ENCODE assay signal across 10 cellular contexts in the genomic region with DNA sequence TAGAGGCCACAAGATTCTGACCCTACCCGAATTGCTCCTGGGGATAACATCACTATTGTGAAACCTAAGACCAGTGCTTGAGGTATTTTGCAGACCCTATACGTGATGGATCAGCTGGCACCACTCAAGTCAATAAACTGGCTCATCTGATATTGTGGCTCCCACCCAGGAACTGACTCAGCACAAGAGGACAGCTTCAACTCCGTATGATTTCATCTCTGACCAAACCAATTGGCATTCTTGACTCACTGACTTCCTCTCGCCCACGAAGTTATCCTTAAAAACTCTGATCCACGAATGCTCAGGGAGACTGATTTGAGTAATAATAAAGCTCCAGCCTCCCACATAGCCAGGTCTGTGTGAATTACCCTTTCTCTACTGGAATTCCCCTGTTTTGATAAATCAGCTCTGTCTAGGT.
DNase-seq lines count a peak whose midpoint lies in the region; ATAC-seq and TF ChIP-seq lines count a peak whose summit lies in the region.
"Had no signal": no experiment of that assay in that cellular context is flagged by ENCODE, and none has a peak within 500 bp of the region (broad histone marks: within the 10 kb centered on the region; RNA-seq: fewer than 3 reads in every experiment).

No MANE protein-coding gene starts in this region.

- intact Hi-C loops in IMR-90 (cut with micrococcal nuclease), result no loop called here

- peak overlapping the region; percentile 59; the same call in 1 of the 2 replicates for H3K23ac ChIP-seq in IMR-90 (ENCODE audit: low read depth, low read length)

- H3K9ac ChIP-seq in IMR-90 (ENCODE audit: low read depth, low read length), result no peak overlapping the region
- H3K9ac ChIP-seq: parathyroid adenoma had no signal

- 20% methylated on average over 1 of the region's 6 CpGs; no CpG with 5 or more reads in 1 of the 2 experiments for WGBS in IMR-90 (ENCODE audit: extremely low coverage in 2 of 2, insufficient read length in 1 of 2), 2 experiments

- peak overlapping the region; percentile 59; the same call in 1 of the 2 replicates for H3K14ac ChIP-seq in IMR-90 (replicated peaks; ENCODE audit: low read depth, low read length)

- no peaks in the 10 kb centered on the region for H3K27me3 ChIP-seq in IMR-90 (ENCODE audit: control insufficient read depth, insufficient read depth, low read length)
- H3K27me3 ChIP-seq: suprapubic skin had no signal

- DNase-seq in Daoy (ENCODE audit: low read depth), result peak; percentile 94
- DNase-seq in IMR-90, result peak; percentile 94
- DNase-seq in brain pericyte (ENCODE audit: low read depth, low spot score), result peak; percentile 81
- peak; percentile 98 for DNase-seq in non-pigmented ciliary epithelial cell (ENCODE audit: low read depth)
- no peak for DNase-seq in NCI-H345 treated with DMSO at 0.1 percent for 48 hours (lab: John Stamatoyannopoulos, UW; ENCODE audit: unreplicated experiment)
- DNase-seq in activated CD4-positive, alpha-beta T cell treated with anti-CD3 and anti-CD28 coated beads for 4 hours, result no peak

- H2AK5ac ChIP-seq in IMR-90 (ENCODE audit: low read depth, low read length), result peak overlapping the region; percentile 70; the same call in 1 of the 2 replicates

- in situ Hi-C loops in IMR-90 (cut with MboI; ENCODE audit: low sequenced_read_pairs), result no loop called here

- H2AFZ ChIP-seq in IMR-90 (replicated peaks; ENCODE audit: low read length, poor library complexity), result peak overlapping the region; percentile 5
- H2AFZ ChIP-seq: parathyroid adenoma had no signal

- H3K56ac ChIP-seq in IMR-90 (ENCODE audit: extremely low read depth, insufficient read depth, low read length), result peak overlapping the region; percentile 71; the same call in 1 of the 2 replicates

- H3K27ac ChIP-seq in IMR-90 (ENCODE audit: insufficient read depth, low read length), result peak overlapping the region; percentile 60; the same call in 1 of the 2 replicates
- H3K27ac ChIP-seq: parathyroid adenoma, suprapubic skin had no signal

- peak overlapping the region; percentile 74; the same call in 2 of the 3 replicates for H2BK15ac ChIP-seq in IMR-90 (ENCODE audit: low read depth, low read length)

- TF ChIP-seq POLR2A in IMR-90 (IDR thresholded peaks at IDR 0.05; ENCODE audit: low read depth, low read length), result no peak

- ATAC-seq in IMR-90 (ENCODE audit: low read depth) (peak; percentile 40), GM21737 (IDR thresholded peaks at IDR 0.05; ENCODE audit: unreplicated experiment) (no peak), GM18511 (IDR thresholded peaks at IDR 0.05; ENCODE audit: unreplicated experiment) (no peak)

- H2AK9ac ChIP-seq in IMR-90 (replicated peaks; ENCODE audit: low read depth, low read length, poor library complexity), result peak overlapping the region; percentile 1

- H3K18ac ChIP-seq in IMR-90 (ENCODE audit: low read depth, low read length), result peak overlapping the region; percentile 67; the same call in 1 of the 2 replicates

- no peak for TF ChIP-seq RAD21 in IMR-90 (IDR thresholded peaks at IDR 0.05; ENCODE audit: low read length)

- no TSS peak for BruUV-seq in IMR-90 (replicated peaks; lab: Mats Ljungman, UMichigan)

- peak overlapping the region; percentile 99 for H2BK20ac ChIP-seq in IMR-90 (ENCODE audit: low read depth, low read length)

- H2BK5ac ChIP-seq in IMR-90 (ENCODE audit: low read depth, low read length, poor library complexity, severe bottlenecking), result peak overlapping the region; percentile 90

- peaks cover 6% of the 10 kb centered on the region; the same call in 1 of the 2 replicates for H3K4me1 ChIP-seq in IMR-90 (ENCODE audit: control insufficient read depth, insufficient read depth, low read length)
- H3K4me1 ChIP-seq: parathyroid adenoma, suprapubic skin had no signal

- peak overlapping the region; percentile 74; the same call in 1 of the 2 replicates for H4K91ac ChIP-seq in IMR-90 (ENCODE audit: insufficient read depth, low read depth, low read length)

- POLR2A ChIA-PET in IMR-90 (lab: Charles Lee; ENCODE audit: unreplicated experiment), result no interaction called here

- no peaks in the 10 kb centered on the region for H4K20me1 ChIP-seq in IMR-90 (ENCODE audit: insufficient read depth, low read length)

- H3K79me1 ChIP-seq in IMR-90 (ENCODE audit: low read depth in 1 of 2, low read length in 2 of 2), result no peaks in the 10 kb centered on the region

- peak overlapping the region; percentile 93 to 95 for H4K8ac ChIP-seq in IMR-90 (ENCODE audit: low read depth in 2 of 2, low read length in 2 of 2)

- peaks cover 16% of the 10 kb centered on the region for H3K9me3 ChIP-seq in IMR-90 (ENCODE audit: control insufficient read depth, insufficient read depth, low read length)
- H3K9me3 ChIP-seq: suprapubic skin had no signal

- TF ChIP-seq CTCF in IMR-90 (conservative IDR thresholded peaks at IDR 0.05; ENCODE audit: low read depth, low read length), result no peak

- peak overlapping the region; percentile 90 for H3K4ac ChIP-seq in IMR-90 (ENCODE audit: low read depth, low read length)

- no peaks in the 10 kb centered on the region for H3K9me1 ChIP-seq in IMR-90 (ENCODE audit: insufficient read depth, low read length)

- H4K5ac ChIP-seq in IMR-90 (ENCODE audit: low read depth, low read length), result peak overlapping the region; percentile 81; the same call in 1 of the 2 replicates

- H3K4me2 ChIP-seq in IMR-90 (ENCODE audit: low read depth, low read length), result peak overlapping the region; percentile 60; the same call in 1 of the 2 replicates

- H3K4me3 ChIP-seq in IMR-90 (ENCODE audit: insufficient read depth, low read depth, low read length), result no peak overlapping the region
- H3K4me3 ChIP-seq: suprapubic skin had no signal

- H3K36me3 ChIP-seq in IMR-90 (ENCODE audit: control insufficient read depth, insufficient read depth, low read length), result no peaks in the 10 kb centered on the region
- H3K36me3 ChIP-seq: suprapubic skin had no signal

- peak overlapping the region; percentile 95 for H2BK120ac ChIP-seq in IMR-90 (ENCODE audit: low read depth, low read length)

- dilution Hi-C loops in IMR-90 (cut with HindIII; ENCODE audit: low sequenced_read_pairs, unreplicated experiment), result no loop called here

- CTCF ChIA-PET in IMR-90 (lab: Yijun Ruan, JAX), result no interaction called here

TF ChIP-seq in IMR-90, 13 proteins besides CTCF, POLR2A, EP300 and RAD21:
- TF ChIP-seq FOS (IDR thresholded peaks at IDR 0.05; ENCODE audit: low read depth, low read length) (peak; percentile 53), NFE2L2 (IDR thresholded peaks at IDR 0.05; ENCODE audit: low read depth, low read length) (peak; percentile 70), CEBPB (IDR thresholded peaks at IDR 0.05; ENCODE audit: low read depth, low read length) (peak; percentile 74), MAFK (IDR thresholded peaks at IDR 0.05; ENCODE audit: low read depth, low read length) (peak; percentile 52; the same call in 1 of the 2 replicates), RFX5 (IDR thresholded peaks at IDR 0.05; ENCODE audit: low read depth, low read length) (no peak)
- TF ChIP-seq, protein P1, sequence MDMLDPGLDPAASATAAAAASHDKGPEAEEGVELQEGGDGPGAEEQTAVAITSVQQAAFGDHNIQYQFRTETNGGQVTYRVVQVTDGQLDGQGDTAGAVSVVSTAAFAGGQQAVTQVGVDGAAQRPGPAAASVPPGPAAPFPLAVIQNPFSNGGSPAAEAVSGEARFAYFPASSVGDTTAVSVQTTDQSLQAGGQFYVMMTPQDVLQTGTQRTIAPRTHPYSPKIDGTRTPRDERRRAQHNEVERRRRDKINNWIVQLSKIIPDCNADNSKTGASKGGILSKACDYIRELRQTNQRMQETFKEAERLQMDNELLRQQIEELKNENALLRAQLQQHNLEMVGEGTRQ (IDR thresholded peaks at IDR 0.05; ENCODE audit: low read depth, low read length), result no peak

Comparison
In these comparisons a context has a peak if more than half of its experiments do, and no peak if none do; other contexts are left out.
1. DNase-seq: peak in Daoy (single experiment), IMR-90 (single experiment), brain pericyte (single experiment) and non-pigmented ciliary epithelial cell (single experiment); none in NCI-H345 treated with DMSO at 0.1 percent for 48 hours (single experiment) and activated CD4-positive, alpha-beta T cell treated with anti-CD3 and anti-CD28 coated beads for 4 hours (0 of 2).